Comparison of ENCODE assay signal across 11 cellular contexts in the genomic region with DNA sequence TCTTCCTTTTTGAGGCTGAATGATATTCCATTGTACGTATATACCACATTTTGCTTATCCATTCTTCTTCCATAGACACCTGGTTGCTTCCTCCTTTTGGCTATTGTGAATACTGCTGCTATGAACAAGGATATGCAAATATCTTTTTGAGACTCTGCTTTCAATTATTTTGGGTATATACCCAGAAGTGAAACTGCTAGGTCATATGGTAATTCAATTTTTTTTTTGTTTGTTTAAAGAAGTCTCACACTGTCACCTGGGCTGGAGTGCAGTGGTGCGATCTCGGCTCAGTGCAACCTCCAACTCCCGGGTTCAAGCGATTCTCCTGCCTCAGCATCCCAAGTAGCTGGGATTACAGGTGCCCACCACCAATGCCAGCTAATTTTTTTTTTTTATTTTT.
A peak's percentile ranks its signal among the peaks of the same experiment; 100 is the strongest.
DNase-seq lines count a peak whose midpoint lies in the region; ATAC-seq, FAIRE-seq and TF ChIP-seq lines count a peak whose summit lies in the region.
"Had no signal": no experiment of that assay in that cellular context is flagged by ENCODE, and none has a peak within 500 bp of the region (broad histone marks: within the 10 kb centered on the region; RNA-seq: fewer than 3 reads in every experiment).

No MANE protein-coding gene starts in this region.

- DNase-seq in SK-N-SH: no peak
- DNase-seq in midbrain (lab: John Stamatoyannopoulos, UW): no peak
- DNase-seq in HTR-8/SVneo (ENCODE audit: insufficient read length, low spot score): no peak
- DNase-seq in T-helper 9 cell: no peak
- DNase-seq: activated gamma-delta T cell, NCI-H524 had no signal

- no peak for TF ChIP-seq RAD21 in SK-N-SH (IDR thresholded peaks at IDR 0.05; ENCODE audit: low read length)

- no peaks in the 10 kb centered on the region for H3K27me3 ChIP-seq in SK-N-SH (ENCODE audit: insufficient read depth)

- CTCF ChIA-PET in SK-N-SH (lab: Yijun Ruan, JAX): interaction anchor here (1.3 kb wide), 1 partner anchor 76 kb away, joined by 4 read pairs; the partner anchor contains the start of gene SEC24D

- peaks cover 68% of the 10 kb centered on the region for H3K79me2 ChIP-seq in SK-N-SH (ENCODE audit: insufficient read depth)

- no peak for TF ChIP-seq EP300 in SK-N-SH (IDR thresholded peaks at IDR 0.05; ENCODE audit: borderline replicate concordance in 1 of 2, low read depth in 1 of 2, low read length in 1 of 2)

- H3K4me1 ChIP-seq in SK-N-SH (ENCODE audit: control insufficient read depth in 1 of 2, insufficient read depth in 2 of 2, low read depth in 1 of 2, low read length in 1 of 2) (peaks cover 70 to 72% of the 10 kb centered on the region in 2 experiments), urinary bladder (ENCODE audit: insufficient read depth) (peaks cover 2% of the 10 kb centered on the region)

- no peak for TF ChIP-seq CTCF in SK-N-SH (IDR thresholded peaks at IDR 0.05)

- 95% methylated on average over 5 of the region's 5 CpGs for WGBS in SK-N-SH (ENCODE audit: low lambda C conversion rate)
- 97% methylated on average over 5 of the region's 5 CpGs for WGBS in urinary bladder

- no peak overlapping the region for H2AFZ ChIP-seq in SK-N-SH (ENCODE audit: low read depth)

- H3K9ac ChIP-seq in SK-N-SH: no peak overlapping the region

- no peak for FAIRE-seq in HTR-8/SVneo (lab: Jason Lieb, UNC)

- POLR2A ChIA-PET in SK-N-SH (lab: Yijun Ruan, JAX): no interaction called here

- peaks cover 5% of the 10 kb centered on the region; the same call in 1 of the 2 replicates for H4K20me1 ChIP-seq in SK-N-SH (ENCODE audit: insufficient read depth)

- H3K4me3 ChIP-seq in SK-N-SH (ENCODE audit: low read depth in 2 of 2, low read length in 1 of 2) (no peak overlapping the region), urinary bladder (ENCODE audit: low read depth, low read length) (no peak overlapping the region)

- H3K9me3 ChIP-seq in SK-N-SH: no peaks in the 10 kb centered on the region

- no peaks in the 10 kb centered on the region for H3K9me2 ChIP-seq in SK-N-SH

- ATAC-seq in SK-N-SH treated with all-trans-retinoic acid at 6 μM for 48 hours: no peak
- ATAC-seq in HG02798 (IDR thresholded peaks at IDR 0.05; ENCODE audit: poor library complexity, unreplicated experiment): peak; percentile 99
- ATAC-seq in HG03571 (IDR thresholded peaks at IDR 0.05; ENCODE audit: unreplicated experiment): peak; percentile 98

- H3F3A ChIP-seq in SK-N-SH (replicated peaks; ENCODE audit: insufficient read depth): peaks cover 39% of the 10 kb centered on the region

- H3K4me2 ChIP-seq in SK-N-SH: no peak overlapping the region

- H3K36me3 ChIP-seq in SK-N-SH (replicated peaks in 1 of 2; ENCODE audit: control insufficient read depth in 1 of 2, insufficient read depth in 2 of 2, low read length in 1 of 2) (peaks cover 35 to 61% of the 10 kb centered on the region in 2 experiments), urinary bladder (ENCODE audit: insufficient read depth) (no peaks in the 10 kb centered on the region)

- H3K27ac ChIP-seq in SK-N-SH (ENCODE audit: low read depth in 2 of 2, low read length in 1 of 2): peak overlapping the region; percentile 69 to 99; a peak in 3 of 4 replicates
- peak overlapping the region; percentile 23 for H3K27ac ChIP-seq in urinary bladder (ENCODE audit: low read depth)
- H3K27ac ChIP-seq: 22Rv1 had no signal

TF ChIP-seq in SK-N-SH, 30 proteins besides CTCF, POLR2A, EP300 and RAD21 (continues in another document):
- TF ChIP-seq, protein P1, sequence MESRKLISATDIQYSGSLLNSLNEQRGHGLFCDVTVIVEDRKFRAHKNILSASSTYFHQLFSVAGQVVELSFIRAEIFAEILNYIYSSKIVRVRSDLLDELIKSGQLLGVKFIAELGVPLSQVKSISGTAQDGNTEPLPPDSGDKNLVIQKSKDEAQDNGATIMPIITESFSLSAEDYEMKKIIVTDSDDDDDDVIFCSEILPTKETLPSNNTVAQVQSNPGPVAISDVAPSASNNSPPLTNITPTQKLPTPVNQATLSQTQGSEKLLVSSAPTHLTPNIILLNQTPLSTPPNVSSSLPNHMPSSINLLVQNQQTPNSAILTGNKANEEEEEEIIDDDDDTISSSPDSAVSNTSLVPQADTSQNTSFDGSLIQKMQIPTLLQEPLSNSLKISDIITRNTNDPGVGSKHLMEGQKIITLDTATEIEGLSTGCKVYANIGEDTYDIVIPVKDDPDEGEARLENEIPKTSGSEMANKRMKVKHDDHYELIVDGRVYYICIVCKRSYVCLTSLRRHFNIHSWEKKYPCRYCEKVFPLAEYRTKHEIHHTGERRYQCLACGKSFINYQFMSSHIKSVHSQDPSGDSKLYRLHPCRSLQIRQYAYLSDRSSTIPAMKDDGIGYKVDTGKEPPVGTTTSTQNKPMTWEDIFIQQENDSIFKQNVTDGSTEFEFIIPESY (IDR thresholded peaks at IDR 0.05; ENCODE audit: borderline replicate concordance, low read depth): no peak
- TF ChIP-seq GABPA (IDR thresholded peaks at IDR 0.05; ENCODE audit: low read depth) (no peak), JUND (IDR thresholded peaks at IDR 0.05) (no peak), NRF1 (IDR thresholded peaks at IDR 0.05; ENCODE audit: low read depth, low read length) (no peak), REST (IDR thresholded peaks at IDR 0.05; ENCODE audit: low read depth, low read length) (no peak), NFIC (IDR thresholded peaks at IDR 0.05; ENCODE audit: borderline replicate concordance) (no peak)

TF ChIP-seq in SK-N-SH treated with all-trans-retinoic acid at 6 μM for 48 hours, 23 proteins besides CTCF, POLR2A, EP300 and RAD21:
- no peak for TF ChIP-seq ZFP3 (CRISPR knock-in tag; IDR thresholded peaks at IDR 0.05)
- no peak for TF ChIP-seq ESRRG (CRISPR knock-in tag; IDR thresholded peaks at IDR 0.05)
- TF ChIP-seq ZNF565 (CRISPR knock-in tag; conservative IDR thresholded peaks at IDR 0.05; ENCODE audit: low read depth): no peak
- TF ChIP-seq RARB (CRISPR knock-in tag; IDR thresholded peaks at IDR 0.05): no peak
- no peak for TF ChIP-seq OSR1 (CRISPR knock-in tag; IDR thresholded peaks at IDR 0.05)
- TF ChIP-seq ZNF8 (CRISPR knock-in tag; IDR thresholded peaks at IDR 0.05): no peak
- no peak for TF ChIP-seq GLIS3 (CRISPR knock-in tag; IDR thresholded peaks at IDR 0.05)
- TF ChIP-seq ISL1 (CRISPR knock-in tag; IDR thresholded peaks at IDR 0.05): no peak
- TF ChIP-seq TCF4 (CRISPR knock-in tag; IDR thresholded peaks at IDR 0.05; ENCODE audit: borderline replicate concordance): no peak
- no peak for TF ChIP-seq ZNF70 (CRISPR knock-in tag; IDR thresholded peaks at IDR 0.05)
- no peak for TF ChIP-seq PATZ1 (CRISPR knock-in tag; IDR thresholded peaks at IDR 0.05; ENCODE audit: borderline replicate concordance)
- TF ChIP-seq CSRNP3 (CRISPR knock-in tag; IDR thresholded peaks at IDR 0.05): no peak
- no peak for TF ChIP-seq TOX (CRISPR knock-in tag; IDR thresholded peaks at IDR 0.05; ENCODE audit: borderline replicate concordance)
- TF ChIP-seq BACH2 (CRISPR knock-in tag; IDR thresholded peaks at IDR 0.05; ENCODE audit: borderline replicate concordance): no peak
- no peak for TF ChIP-seq CREB5 (CRISPR knock-in tag; IDR thresholded peaks at IDR 0.05; ENCODE audit: low read depth)
- TF ChIP-seq CSDC2 (CRISPR knock-in tag; IDR thresholded peaks at IDR 0.05): no peak
- no peak for TF ChIP-seq SNAI2 (CRISPR knock-in tag; IDR thresholded peaks at IDR 0.05)
- TF ChIP-seq ZC3H10 (CRISPR knock-in tag; IDR thresholded peaks at IDR 0.05): no peak
